Comparison of ENCODE assay signal across 20 cellular contexts in the genomic region with DNA sequence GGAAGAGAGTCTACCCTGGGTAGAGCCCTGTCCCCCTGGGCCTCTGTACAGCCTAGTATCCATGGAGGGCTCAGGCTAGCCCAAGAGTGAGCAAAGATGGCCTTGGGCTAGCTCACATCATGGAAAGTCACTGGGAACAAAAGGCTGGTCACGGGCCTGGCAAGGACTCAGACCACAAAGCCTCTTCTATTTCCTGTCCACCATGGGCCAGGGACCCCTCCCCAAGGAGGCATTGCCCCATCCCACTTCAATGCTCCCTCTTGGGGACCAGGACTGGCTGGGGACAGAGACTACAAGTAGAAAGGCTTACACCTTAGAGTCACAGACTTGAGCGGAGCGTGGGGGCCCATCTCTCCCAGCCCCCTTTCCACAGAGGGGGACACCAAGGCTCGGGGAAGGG. TPM values are rescaled to one million over a fixed set of nuclear protein-coding genes. Genes with fewer than 3 reads are reported as not detected.
A peak's percentile ranks its signal among the peaks of the same experiment; 100 is the strongest.
DNase-seq lines count a peak whose midpoint lies in the region; ATAC-seq, FAIRE-seq and TF ChIP-seq lines count a peak whose summit lies in the region.
"Had no signal": no experiment of that assay in that cellular context is flagged by ENCODE, and none has a peak within 500 bp of the region (broad histone marks: within the 10 kb centered on the region; RNA-seq: fewer than 3 reads in every experiment).

No MANE protein-coding gene starts in this region.

- H3K4me3 Mint-ChIP-seq in astrocyte (ENCODE audit: unreplicated experiment), result no peak overlapping the region
- H3K4me3 Mint-ChIP-seq in activated CD4-positive, alpha-beta memory T cell treated with anti-CD3 and anti-CD28 coated beads, Interleukin-2, amount 10 ng/mL, durations not matched to agents 7 days and 5 days, result no peak overlapping the region
- H3K4me3 Mint-ChIP-seq: activated CD4-positive, alpha-beta T cell treated with anti-CD3 and anti-CD28 coated beads, Interleukin-2, amount 10 ng/mL, durations not matched to agents 7 days and 5 days; activated naive CD4-positive, alpha-beta T cell treated with anti-CD3 and anti-CD28 coated beads, Interleukin-2, amount 10 ng/mL, durations not matched to agents 7 days and 5 days; CD8-positive, alpha-beta T cell; H9; stimulated activated naive CD8-positive, alpha-beta T cell treated with anti-CD3 and anti-CD28 coated beads, Interleukin-15, amount 100 ng/mL, for 72 hours had no signal

- no peak for FAIRE-seq in astrocyte (lab: Jason Lieb, UNC)
- FAIRE-seq in H54 (lab: Jason Lieb, UNC), result no peak

- H3K9ac ChIP-seq in BLaER1 (no peak overlapping the region), astrocyte (ENCODE audit: low read length) (peak overlapping the region; percentile 18)

- POLR2A ChIA-PET in activated CD4-positive, alpha-beta memory T cell treated with anti-CD3 and anti-CD28 coated beads, Interleukin-2, amount 10 ng/mL, durations not matched to agents 7 days and 5 days (lab: Charles Lee), result no interaction called here

- no peaks in the 10 kb centered on the region for H3K79me2 ChIP-seq in astrocyte (ENCODE audit: insufficient read depth, low read length)

- DNase-seq in astrocyte (ENCODE audit: low read depth) (no peak), prostate gland (ENCODE audit: low spot score) (no peak), H54 (ENCODE audit: insufficient read length, low spot score) (no peak)
- no peak for DNase-seq in activated CD4-positive, CD25-positive, alpha-beta regulatory T cell (lab: John Stamatoyannopoulos, UW)
- DNase-seq in stimulated activated CD4-positive, alpha-beta T cell treated with anti-CD3 and anti-CD28 coated beads, Interleukin-2, amount 100 ng/mL, for 24 hours, result no peak
- no peak for DNase-seq in activated CD4-positive, alpha-beta memory T cell treated with anti-CD3 and anti-CD28 coated beads, Interleukin-2, amount 10 ng/mL, durations not matched to agents 7 days and 5 days
- DNase-seq: activated CD4-positive, alpha-beta T cell treated with anti-CD3 and anti-CD28 coated beads, Interleukin-2, amount 10 ng/mL, durations not matched to agents 7 days and 5 days; activated naive CD4-positive, alpha-beta T cell treated with anti-CD3 and anti-CD28 coated beads, Interleukin-2, amount 10 ng/mL, durations not matched to agents 7 days and 5 days; activated T-cell treated with anti-CD3 and anti-CD28 coated beads for 4 hours; brain microvascular endothelial cell; CD8-positive, alpha-beta T cell; DND-41; effector CD4-positive, alpha-beta T cell; H9; NCI-H1105; NCI-H774; PC-9; stimulated activated naive CD8-positive, alpha-beta T cell treated with anti-CD3 and anti-CD28 coated beads, Interleukin-15, amount 100 ng/mL, for 72 hours had no signal

- no peaks in the 10 kb centered on the region for H3K27me3 ChIP-seq in BLaER1
- H3K27me3 ChIP-seq in astrocyte (ENCODE audit: insufficient read depth, low read length), result no peaks in the 10 kb centered on the region
- no peaks in the 10 kb centered on the region for H3K27me3 ChIP-seq in gastroesophageal sphincter
- no peaks in the 10 kb centered on the region for H3K27me3 ChIP-seq in prostate gland (replicated peaks; ENCODE audit: insufficient read depth)
- H3K27me3 ChIP-seq: brain microvascular endothelial cell had no signal

- H3K9me3 ChIP-seq in BLaER1 (no peaks in the 10 kb centered on the region), astrocyte (ENCODE audit: insufficient read depth, low read depth, low read length) (no peaks in the 10 kb centered on the region), gastroesophageal sphincter (no peaks in the 10 kb centered on the region), prostate gland (no peaks in the 10 kb centered on the region)

- H3K27ac Mint-ChIP-seq in astrocyte (ENCODE audit: unreplicated experiment), result no peak overlapping the region
- no peak overlapping the region for H3K27ac Mint-ChIP-seq in activated CD4-positive, alpha-beta memory T cell treated with anti-CD3 and anti-CD28 coated beads, Interleukin-2, amount 10 ng/mL, durations not matched to agents 7 days and 5 days
- H3K27ac Mint-ChIP-seq: activated CD4-positive, alpha-beta T cell treated with anti-CD3 and anti-CD28 coated beads, Interleukin-2, amount 10 ng/mL, durations not matched to agents 7 days and 5 days; activated naive CD4-positive, alpha-beta T cell treated with anti-CD3 and anti-CD28 coated beads, Interleukin-2, amount 10 ng/mL, durations not matched to agents 7 days and 5 days; CD8-positive, alpha-beta T cell; stimulated activated naive CD8-positive, alpha-beta T cell treated with anti-CD3 and anti-CD28 coated beads, Interleukin-15, amount 100 ng/mL, for 72 hours had no signal

- no peak overlapping the region for H3K4me3 ChIP-seq in BLaER1
- H3K4me3 ChIP-seq in astrocyte (ENCODE audit: insufficient read depth, low read depth, low read length), result no peak overlapping the region
- no peak overlapping the region for H3K4me3 ChIP-seq in gastroesophageal sphincter
- no peak overlapping the region for H3K4me3 ChIP-seq in prostate gland
- H3K4me3 ChIP-seq: PC-9 had no signal

- H3K36me3 Mint-ChIP-seq in astrocyte (ENCODE audit: low read depth, unreplicated experiment), result no peaks in the 10 kb centered on the region
- H3K36me3 Mint-ChIP-seq in activated CD4-positive, alpha-beta memory T cell treated with anti-CD3 and anti-CD28 coated beads, Interleukin-2, amount 10 ng/mL, durations not matched to agents 7 days and 5 days (ENCODE audit: low read depth), result no peaks in the 10 kb centered on the region
- H3K36me3 Mint-ChIP-seq: activated naive CD4-positive, alpha-beta T cell treated with anti-CD3 and anti-CD28 coated beads, Interleukin-2, amount 10 ng/mL, durations not matched to agents 7 days and 5 days; CD8-positive, alpha-beta T cell had no signal

- intact Hi-C loops in prostate gland (cut with DNase I), result no loop called here

- TF ChIP-seq POLR2A in gastroesophageal sphincter (IDR thresholded peaks at IDR 0.05) (no peak), prostate gland (IDR thresholded peaks at IDR 0.05) (no peak), H54 (IDR thresholded peaks at IDR 0.05; ENCODE audit: low read depth, low read length) (no peak)

- CTCF ChIA-PET in activated CD4-positive, alpha-beta memory T cell treated with anti-CD3 and anti-CD28 coated beads, Interleukin-2, amount 10 ng/mL, durations not matched to agents 7 days and 5 days (lab: Charles Lee), result no interaction called here

- peak overlapping the region; percentile 32 for H2AFZ ChIP-seq in astrocyte (ENCODE audit: low read depth, low read length)
- H2AFZ ChIP-seq: PC-9 had no signal

- peaks cover 18% of the 10 kb centered on the region for H3K27me3 Mint-ChIP-seq in astrocyte (ENCODE audit: low read depth, unreplicated experiment)
- H3K27me3 Mint-ChIP-seq in activated CD4-positive, alpha-beta memory T cell treated with anti-CD3 and anti-CD28 coated beads, Interleukin-2, amount 10 ng/mL, durations not matched to agents 7 days and 5 days, result no peaks in the 10 kb centered on the region
- H3K27me3 Mint-ChIP-seq: activated CD4-positive, alpha-beta T cell treated with anti-CD3 and anti-CD28 coated beads, Interleukin-2, amount 10 ng/mL, durations not matched to agents 7 days and 5 days; stimulated activated naive CD8-positive, alpha-beta T cell treated with anti-CD3 and anti-CD28 coated beads, Interleukin-15, amount 100 ng/mL, for 72 hours had no signal

- no CpG with 5 or more reads among the region's 4 CpGs for WGBS in gastroesophageal sphincter (ENCODE audit: low coverage in 1 of 2), 2 donors
- WGBS in prostate gland, result 91% methylated on average over 4 of the region's 4 CpGs

- TF ChIP-seq EP300 in gastroesophageal sphincter (IDR thresholded peaks at IDR 0.05), result no peak

- H3K36me3 ChIP-seq in BLaER1, result no peaks in the 10 kb centered on the region
- no peaks in the 10 kb centered on the region for H3K36me3 ChIP-seq in astrocyte (ENCODE audit: insufficient read depth, low read length)
- no peaks in the 10 kb centered on the region for H3K36me3 ChIP-seq in gastroesophageal sphincter
- H3K36me3 ChIP-seq in prostate gland, result no peaks in the 10 kb centered on the region
- H3K36me3 ChIP-seq: brain microvascular endothelial cell had no signal

- H3K4me1 ChIP-seq in BLaER1 (peaks cover 55% of the 10 kb centered on the region), astrocyte (ENCODE audit: insufficient read depth, low read length) (peaks cover 11% of the 10 kb centered on the region), gastroesophageal sphincter (peaks cover 0 to 21% (median 0%) of the 10 kb centered on the region in 3 donors), prostate gland (replicated peaks) (no peaks in the 10 kb centered on the region)

- H3K27ac ChIP-seq in BLaER1, result peak overlapping the region; percentile 16; the same call in 1 of the 2 replicates
- no peak overlapping the region for H3K27ac ChIP-seq in astrocyte (ENCODE audit: low read depth, low read length)
- peak overlapping the region in 3 of 4 donors; percentile 37 to 62 (median 57) for H3K27ac ChIP-seq in gastroesophageal sphincter
- peak overlapping the region; percentile 15 to 30 for H3K27ac ChIP-seq in prostate gland
- H3K27ac ChIP-seq: brain microvascular endothelial cell, PC-9 had no signal

- ATAC-seq in gastroesophageal sphincter, result no peak
- ATAC-seq: CD8-positive, alpha-beta T cell; stimulated activated naive CD8-positive, alpha-beta T cell treated with anti-CD3 and anti-CD28 coated beads, Interleukin-15, amount 100 ng/mL, for 72 hours had no signal

- no peak overlapping the region for H3K4me2 ChIP-seq in BLaER1
- H3K4me2 ChIP-seq in astrocyte (ENCODE audit: low read length), result no peak overlapping the region
- H3K4me2 ChIP-seq: PC-9 had no signal

- no peaks in the 10 kb centered on the region for H3K9me3 Mint-ChIP-seq in astrocyte (ENCODE audit: unreplicated experiment)
- no peaks in the 10 kb centered on the region for H3K9me3 Mint-ChIP-seq in activated CD4-positive, alpha-beta memory T cell treated with anti-CD3 and anti-CD28 coated beads, Interleukin-2, amount 10 ng/mL, durations not matched to agents 7 days and 5 days
- H3K9me3 Mint-ChIP-seq: activated CD4-positive, alpha-beta T cell treated with anti-CD3 and anti-CD28 coated beads, Interleukin-2, amount 10 ng/mL, durations not matched to agents 7 days and 5 days; activated naive CD4-positive, alpha-beta T cell treated with anti-CD3 and anti-CD28 coated beads, Interleukin-2, amount 10 ng/mL, durations not matched to agents 7 days and 5 days; CD8-positive, alpha-beta T cell; H9; stimulated activated naive CD8-positive, alpha-beta T cell treated with anti-CD3 and anti-CD28 coated beads, Interleukin-15, amount 100 ng/mL, for 72 hours had no signal

- H4K20me1 ChIP-seq in BLaER1 (no peaks in the 10 kb centered on the region), astrocyte (ENCODE audit: insufficient read depth, low read length) (no peaks in the 10 kb centered on the region)

- peaks cover 2% of the 10 kb centered on the region for H3K4me1 Mint-ChIP-seq in astrocyte (ENCODE audit: low read depth, unreplicated experiment)
- peaks cover 2% of the 10 kb centered on the region for H3K4me1 Mint-ChIP-seq in activated CD4-positive, alpha-beta memory T cell treated with anti-CD3 and anti-CD28 coated beads, Interleukin-2, amount 10 ng/mL, durations not matched to agents 7 days and 5 days

- TF ChIP-seq CTCF in astrocyte (IDR thresholded peaks at IDR 0.05; ENCODE audit: insufficient read depth, low read depth, low read length), result no peak
- no peak for TF ChIP-seq CTCF in gastroesophageal sphincter (IDR thresholded peaks at IDR 0.05)
- no peak for TF ChIP-seq CTCF in prostate gland (IDR thresholded peaks at IDR 0.05)

RNA-seq across cellular contexts. Expression of a gene that starts 16.9 kb away (rescaled TPM):
- total RNA-seq in astrocyte (24.2 and 24.9 TPM in 2 replicates), gastroesophageal sphincter (10 to 100 TPM; 10.2 to 18.1 (median 14.7) TPM), prostate gland (10 to 100 TPM in 1 of 2 donors, 1 to 10 TPM in 1; 9.1 to 34.0 TPM)
- 10 to 100 TPM; 40.1 to 40.9 TPM for total RNA-seq in activated CD4-positive, alpha-beta memory T cell treated with anti-CD3 and anti-CD28 coated beads, Interleukin-2, amount 10 ng/mL, durations not matched to agents 7 days and 5 days

RNA-seq across cellular contexts. Expression of a gene that starts 43.7 kb away (rescaled TPM):
- total RNA-seq in astrocyte (768 and 872 TPM in 2 replicates), gastroesophageal sphincter (1,000 to 10,000 TPM in 3 of 4 donors, 100 to 1,000 TPM in 1; 775 to 1,945 (median 1,298) TPM), prostate gland (1,000 to 10,000 TPM; 1,249 to 2,015 TPM)
- total RNA-seq in activated CD4-positive, alpha-beta memory T cell treated with anti-CD3 and anti-CD28 coated beads, Interleukin-2, amount 10 ng/mL, durations not matched to agents 7 days and 5 days, result 1,000 to 10,000 TPM; 1,042 to 1,047 TPM

RNA-seq across cellular contexts. Expression of a gene that starts 56.1 kb away (rescaled TPM):
- total RNA-seq in astrocyte, result 16.4 and 21.1 TPM in 2 replicates
- 10 to 100 TPM; 10.6 to 21.4 (median 19.5) TPM for total RNA-seq in gastroesophageal sphincter
- total RNA-seq in prostate gland, result 10 to 100 TPM; 42.1 to 82.6 TPM
- 10 to 100 TPM; 18.4 to 22.0 TPM for total RNA-seq in activated CD4-positive, alpha-beta memory T cell treated with anti-CD3 and anti-CD28 coated beads, Interleukin-2, amount 10 ng/mL, durations not matched to agents 7 days and 5 days
